Comparison of ENCODE assay signal across 12 cellular contexts in genomic region chr3:57066471-57066870, GRCh38. TPM values are rescaled to one million over a fixed set of nuclear protein-coding genes. Genes with fewer than 3 reads are reported as not detected.
A peak's percentile ranks its signal among the peaks of the same experiment; 100 is the strongest.
DNase-seq lines count a peak whose midpoint lies in the region; ATAC-seq and TF ChIP-seq lines count a peak whose summit lies in the region.
"Had no signal": no experiment of that assay in that cellular context is flagged by ENCODE, and none has a peak within 500 bp of the region (broad histone marks: within the 10 kb centered on the region; RNA-seq: fewer than 3 reads in every experiment).

No MANE protein-coding gene starts in this region.

- no peaks in the 10 kb centered on the region for H3K36me3 Mint-ChIP-seq in glutamatergic neuron (ENCODE audit: unreplicated experiment)
- no peaks in the 10 kb centered on the region for H3K36me3 Mint-ChIP-seq in activated naive CD4-positive, alpha-beta T cell treated with anti-CD3 and anti-CD28 coated beads for 36 hours (ENCODE audit: low read depth)
- H3K36me3 Mint-ChIP-seq: CD4-positive, CD25-positive, alpha-beta regulatory T cell had no signal

- no peaks in the 10 kb centered on the region for H3K9me3 Mint-ChIP-seq in glutamatergic neuron (ENCODE audit: unreplicated experiment)
- H3K9me3 Mint-ChIP-seq in activated naive CD4-positive, alpha-beta T cell treated with anti-CD3 and anti-CD28 coated beads for 36 hours, result peaks cover 2% of the 10 kb centered on the region
- H3K9me3 Mint-ChIP-seq: CD4-positive, CD25-positive, alpha-beta regulatory T cell had no signal

- DNase-seq in NCI-H82 (lab: John Stamatoyannopoulos, UW) (peak; percentile 9), NCI-H82 treated with DMSO at 0.1 percent for 48 hours (lab: John Stamatoyannopoulos, UW; ENCODE audit: unreplicated experiment) (no peak), astrocyte of the hippocampus (ENCODE audit: low read depth, low spot score) (peak; percentile 63), retinal pigment epithelial cell (ENCODE audit: low read depth) (peak; percentile 79), glutamatergic neuron (no peak)
- no peak for DNase-seq in activated naive CD4-positive, alpha-beta T cell treated with anti-CD3 and anti-CD28 coated beads for 36 hours
- DNase-seq: CD4-positive, CD25-positive, alpha-beta regulatory T cell; DMS 273 treated with DMSO at 0.1 percent for 48 hours; HCEC 1CT; IMR-90 had no signal

- H3K27ac Mint-ChIP-seq in glutamatergic neuron (ENCODE audit: unreplicated experiment), result no peak overlapping the region
- H3K27ac Mint-ChIP-seq in activated naive CD4-positive, alpha-beta T cell treated with anti-CD3 and anti-CD28 coated beads for 36 hours, result no peak overlapping the region
- H3K27ac Mint-ChIP-seq: CD4-positive, CD25-positive, alpha-beta regulatory T cell had no signal

- H3K4me3 Mint-ChIP-seq in glutamatergic neuron (ENCODE audit: unreplicated experiment), result no peak overlapping the region
- no peak overlapping the region for H3K4me3 Mint-ChIP-seq in activated naive CD4-positive, alpha-beta T cell treated with anti-CD3 and anti-CD28 coated beads for 36 hours
- H3K4me3 Mint-ChIP-seq: CD4-positive, CD25-positive, alpha-beta regulatory T cell had no signal

- peaks cover 5% of the 10 kb centered on the region for H3K4me1 Mint-ChIP-seq in glutamatergic neuron (ENCODE audit: low read depth, unreplicated experiment)
- H3K4me1 Mint-ChIP-seq in activated naive CD4-positive, alpha-beta T cell treated with anti-CD3 and anti-CD28 coated beads for 36 hours (ENCODE audit: low read depth), result peaks cover 3% of the 10 kb centered on the region

- CTCF ChIA-PET in activated naive CD4-positive, alpha-beta T cell treated with anti-CD3 and anti-CD28 coated beads for 36 hours (lab: Charles Lee), result interaction anchor here (0.9 kb wide), 1 partner anchor 118 kb away, joined by 3 read pairs; no protein-coding TSS in a partner anchor

- intact Hi-C loops in activated naive CD4-positive, alpha-beta T cell treated with anti-CD3 and anti-CD28 coated beads for 36 hours (cut with micrococcal nuclease), result no loop called here

- TF ChIP-seq CTCF in retinal pigment epithelial cell (conservative IDR thresholded peaks at IDR 0.05; ENCODE audit: low read depth, low read length), result no peak
- no peak for TF ChIP-seq CTCF in glutamatergic neuron (IDR thresholded peaks at IDR 0.05; ENCODE audit: partially characterized antibody, unreplicated experiment)

- no peak for ATAC-seq in GM19395 (IDR thresholded peaks at IDR 0.05; ENCODE audit: unreplicated experiment)

- no peak overlapping the region for H3K4me3 ChIP-seq in retinal pigment epithelial cell (ENCODE audit: low read length)

- peaks cover 2% of the 10 kb centered on the region for H3K27me3 Mint-ChIP-seq in glutamatergic neuron (ENCODE audit: unreplicated experiment)
- peaks cover 11% of the 10 kb centered on the region for H3K27me3 Mint-ChIP-seq in activated naive CD4-positive, alpha-beta T cell treated with anti-CD3 and anti-CD28 coated beads for 36 hours (ENCODE audit: low read depth)

RNA-seq across cellular contexts. Expression of gene SPATA12, which starts 6.0 kb away (rescaled TPM):
- not detected for total RNA-seq in glutamatergic neuron (ENCODE audit: unreplicated experiment)
- not detected for total RNA-seq in activated naive CD4-positive, alpha-beta T cell treated with anti-CD3 and anti-CD28 coated beads for 36 hours
- total RNA-seq: A673; CD4-positive, CD25-positive, alpha-beta regulatory T cell had no signal

Comparison
In these comparisons a context has a peak if more than half of its experiments do, and no peak if none do; other contexts are left out.
1. DNase-seq: peak in NCI-H82 (single experiment), astrocyte of the hippocampus (single experiment) and retinal pigment epithelial cell (single experiment); none in NCI-H82 treated with DMSO at 0.1 percent for 48 hours (single experiment), glutamatergic neuron (single experiment) and activated naive CD4-positive, alpha-beta T cell treated with anti-CD3 and anti-CD28 coated beads for 36 hours (single experiment).